21 cellular contexts compared by ENCODE assay signal in the genomic region with DNA sequence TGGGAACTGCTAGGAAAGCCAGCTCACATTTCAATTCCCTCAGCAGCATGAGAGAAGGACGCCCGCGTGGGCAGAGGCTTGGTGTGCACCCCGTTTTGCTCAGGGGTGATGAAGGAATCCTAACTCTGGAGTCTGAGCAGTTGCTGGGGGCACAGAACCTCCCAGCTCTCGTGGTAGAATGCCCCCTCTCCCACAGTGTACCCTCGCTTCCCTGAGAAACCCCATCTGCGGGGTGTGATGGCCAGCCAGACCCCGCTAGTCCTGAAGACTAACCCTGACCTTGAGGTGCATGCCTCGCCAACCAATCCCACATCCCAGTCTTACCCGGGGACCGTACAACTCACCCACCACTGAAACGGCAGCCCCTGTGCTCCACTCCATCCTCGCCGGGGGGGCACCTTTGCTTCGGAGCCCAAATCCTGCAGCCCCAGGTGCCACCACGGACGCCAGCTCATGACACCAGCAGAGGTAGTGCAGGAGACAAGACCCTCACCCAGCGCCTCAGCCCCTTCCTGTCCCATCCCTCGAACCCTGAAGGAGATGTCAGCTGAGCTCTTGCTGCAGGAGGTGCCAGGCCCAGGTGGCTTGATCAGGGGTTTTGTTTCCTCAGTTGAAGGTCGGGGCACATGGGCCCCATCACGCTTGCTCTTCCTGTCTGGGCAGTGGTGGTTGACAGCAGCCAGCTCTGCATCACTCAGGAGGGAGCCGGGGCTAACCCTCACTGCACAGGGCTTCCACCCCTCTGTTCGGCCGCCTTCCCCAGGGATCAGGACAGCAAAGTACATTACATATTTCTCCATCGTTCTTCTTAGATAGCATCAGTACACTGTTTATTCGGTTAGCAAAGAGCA.
"Had no signal": no experiment of that assay in that cellular context is flagged by ENCODE, and none has a peak within 500 bp of the region (broad histone marks: within the 10 kb centered on the region; RNA-seq: fewer than 3 reads in every experiment).

No MANE protein-coding gene starts in this region.

- ATAC-seq: activated naive CD4-positive, alpha-beta T cell treated with anti-CD3 and anti-CD28 coated beads, Interleukin-2, amount 50 U/mL, for 72 hours; natural killer cell treated with Interleukin-12 subunit alpha and Interleukin-12 subunit beta and Interleukin-15 and Interleukin-18, amount 100 ng/mL, for 72 hours; right lobe of liver; upper lobe of right lung had no signal

- H3K36me3 ChIP-seq: ascending aorta, brain microvascular endothelial cell, right lobe of liver, upper lobe of right lung had no signal

- H3K9me3 ChIP-seq: ascending aorta, right lobe of liver, upper lobe of right lung had no signal

- DNase-seq: activated CD4-positive, alpha-beta memory T cell treated with anti-CD3 and anti-CD28 coated beads for 36 hours; activated CD4-positive, alpha-beta T cell treated with anti-CD3 and anti-CD28 coated beads for 4 hours; activated gamma-delta T cell; brain microvascular endothelial cell; caudate nucleus; dermis blood vessel endothelial cell; effector CD8-positive, alpha-beta T cell; foreskin melanocyte; glutamatergic neuron; hypothalamus; nucleus accumbens; right lobe of liver; small intestine; stimulated activated CD4-positive, alpha-beta T cell treated with anti-CD3 and anti-CD28 coated beads, Interleukin-15, amount 100 ng/mL, for 24 hours; stimulated activated naive CD4-positive, alpha-beta T cell; T1000; upper lobe of right lung had no signal

- H3K4me3 ChIP-seq: ascending aorta, right lobe of liver, upper lobe of right lung had no signal

- H3K27me3 ChIP-seq: ascending aorta, brain microvascular endothelial cell, right lobe of liver, upper lobe of right lung had no signal

- H3K27ac ChIP-seq: ascending aorta, brain microvascular endothelial cell, right lobe of liver, upper lobe of right lung had no signal

- FAIRE-seq: islet of Langerhans, small intestine had no signal
